2 cellular contexts compared by ENCODE assay signal in genomic region chr17:72409405-72410002, GRCh38.
A peak's percentile ranks its signal among the peaks of the same experiment; 100 is the strongest.
TF ChIP-seq lines count a peak whose summit lies in the region.

No MANE protein-coding gene starts in this region.

TF ChIP-seq in H1, 55 proteins besides CTCF, POLR2A, EP300 and RAD21:
- TF ChIP-seq USF2 (IDR thresholded peaks at IDR 0.05; ENCODE audit: low read length): peak; percentile 43
- TF ChIP-seq HDAC6 (IDR thresholded peaks at IDR 0.05; ENCODE audit: low read depth, low read length): no peak
TF ChIP-seq in H1: peak in this region for 1.

TF ChIP-seq in GM23338, 12 proteins besides CTCF, POLR2A, EP300 and RAD21 (continued from another document):
- TF ChIP-seq REST (IDR thresholded peaks at IDR 0.05; ENCODE audit: unreplicated experiment) (no peak), ZNF462 (CRISPR knock-in tag; IDR thresholded peaks at IDR 0.05) (no peak), ETS1 (IDR thresholded peaks at IDR 0.05) (no peak), ZNF114 (CRISPR knock-in tag; IDR thresholded peaks at IDR 0.05) (no peak), NANOG (IDR thresholded peaks at IDR 0.05; ENCODE audit: borderline replicate concordance) (no peak), ZNF331 (CRISPR knock-in tag; IDR thresholded peaks at IDR 0.05; ENCODE audit: low read depth) (no peak), EZH2phosphoT487 (IDR thresholded peaks at IDR 0.05; ENCODE audit: unreplicated experiment) (no peak)
